11 cellular contexts compared by ENCODE assay signal in the genomic region with DNA sequence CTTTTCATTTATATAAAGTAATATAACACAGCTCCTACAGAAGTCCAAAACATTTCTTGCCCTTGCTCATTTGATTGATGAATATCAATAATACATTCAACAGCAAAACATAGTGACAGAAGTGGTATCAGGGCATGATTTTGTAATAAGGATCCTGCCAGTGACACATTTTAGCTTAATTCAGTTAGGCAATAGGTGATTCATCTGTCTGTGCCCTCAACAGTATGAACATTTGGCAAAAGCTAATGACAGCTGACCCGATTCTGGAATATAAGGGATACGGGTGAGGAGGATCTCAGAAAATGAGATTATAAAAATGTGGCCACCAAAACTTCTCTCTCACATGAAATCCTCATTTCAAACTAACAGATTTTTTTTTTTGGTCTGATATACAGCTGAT.
A peak's percentile ranks its signal among the peaks of the same experiment; 100 is the strongest.
DNase-seq lines count a peak whose midpoint lies in the region; ATAC-seq and TF ChIP-seq lines count a peak whose summit lies in the region.
"Had no signal": no experiment of that assay in that cellular context is flagged by ENCODE, and none has a peak within 500 bp of the region (broad histone marks: within the 10 kb centered on the region; RNA-seq: fewer than 3 reads in every experiment).

No MANE protein-coding gene starts in this region.

- H3K27ac Mint-ChIP-seq in activated T-helper 17 cell treated with anti-CD3 and anti-CD28 coated beads, Interleukin-2, amount 50 U/mL, for 72 hours: peak overlapping the region; percentile 64

- H3K4me1 Mint-ChIP-seq in activated T-helper 17 cell treated with anti-CD3 and anti-CD28 coated beads, Interleukin-2, amount 50 U/mL, for 72 hours: peaks cover 25% of the 10 kb centered on the region
- H3K4me1 Mint-ChIP-seq: memory B cell had no signal

- ATAC-seq in activated T-helper 17 cell treated with anti-CD3 and anti-CD28 coated beads, Interleukin-2, amount 50 U/mL, for 72 hours (replicated peaks): no peak
- ATAC-seq in left cardiac atrium (peak; percentile 41 to 65), GM21723 (IDR thresholded peaks at IDR 0.05; ENCODE audit: unreplicated experiment) (no peak)
- ATAC-seq: K562 had no signal

- H3K27me3 Mint-ChIP-seq in activated T-helper 17 cell treated with anti-CD3 and anti-CD28 coated beads, Interleukin-2, amount 50 U/mL, for 72 hours: no peaks in the 10 kb centered on the region
- H3K27me3 Mint-ChIP-seq: activated CD4-positive, alpha-beta T cell treated with anti-CD3 and anti-CD28 coated beads, Interleukin-2, amount 10 ng/mL, durations not matched to agents 24 days and 14 days; memory B cell had no signal

- peak overlapping the region; percentile 30 for H3K27ac ChIP-seq in substantia nigra (ENCODE audit: low read depth, low read length, poor library complexity, severe bottlenecking)

- no peak for TF ChIP-seq CTCF in GM13977 (IDR thresholded peaks at IDR 0.05; ENCODE audit: extremely low read depth, insufficient read depth, missing control alignments)

- no peak overlapping the region for H3K4me3 Mint-ChIP-seq in activated T-helper 17 cell treated with anti-CD3 and anti-CD28 coated beads, Interleukin-2, amount 50 U/mL, for 72 hours
- H3K4me3 Mint-ChIP-seq: activated CD4-positive, alpha-beta T cell treated with anti-CD3 and anti-CD28 coated beads, Interleukin-2, amount 10 ng/mL, durations not matched to agents 24 days and 14 days; memory B cell had no signal

- DNase-seq in HT1080 (ENCODE audit: low read depth) (peak; percentile 78), left cardiac atrium (no peak), substantia nigra (lab: John Stamatoyannopoulos, UW) (no peak), GM13977 (ENCODE audit: low spot score) (no peak), NK-92 (lab: John Stamatoyannopoulos, UW; ENCODE audit: unreplicated experiment) (no peak), iPS-NIHi11 (ENCODE audit: low spot score) (no peak)

- peaks cover 7% of the 10 kb centered on the region for H3K9me3 Mint-ChIP-seq in activated T-helper 17 cell treated with anti-CD3 and anti-CD28 coated beads, Interleukin-2, amount 50 U/mL, for 72 hours
- H3K9me3 Mint-ChIP-seq: memory B cell had no signal

- intact Hi-C loops in left cardiac atrium (cut with DNase I): loop anchor here in 1 of 2 donors (5.0 kb wide), 1 partner anchor 295 kb away; a partner anchor contains a TSS

- H3K36me3 Mint-ChIP-seq in activated T-helper 17 cell treated with anti-CD3 and anti-CD28 coated beads, Interleukin-2, amount 50 U/mL, for 72 hours (ENCODE audit: low read depth): peaks cover 65% of the 10 kb centered on the region

- in situ Hi-C loops in GM13977 (cut with MboI; ENCODE audit: low pct_unique_long_range_greater_than_20kb, low sequenced_read_pairs, unreplicated experiment): no loop called here

Comparison
In these comparisons a context has a peak if more than half of its experiments do, and no peak if none do; other contexts are left out.
1. ATAC-seq: peak in left cardiac atrium (2 of 2); none in activated T-helper 17 cell treated with anti-CD3 and anti-CD28 coated beads, Interleukin-2, amount 50 U/mL, for 72 hours (single experiment) and GM21723 (single experiment).